In genomic region chr2:37323770-37324535, GRCh38 we compare ENCODE assay signal across 8 cellular contexts. TPM values are rescaled to one million over a fixed set of nuclear protein-coding genes. Genes with fewer than 3 reads are reported as not detected.
DNase-seq lines count a peak whose midpoint lies in the region; ATAC-seq and TF ChIP-seq lines count a peak whose summit lies in the region.

No MANE protein-coding gene starts in this region.

- H3K36me3 ChIP-seq in DND-41 (ENCODE audit: insufficient read depth, low read length) (no peaks in the 10 kb centered on the region), ectodermal cell (ENCODE audit: control insufficient read depth, insufficient read depth, low read length) (no peaks in the 10 kb centered on the region), lung (ENCODE audit: control insufficient read depth in 2 of 2, insufficient read depth in 2 of 2, low read length in 2 of 2) (no peaks in the 10 kb centered on the region)

- H3K9ac ChIP-seq in DND-41 (ENCODE audit: low read depth, low read length) = peak overlapping the region; percentile 65

- no peaks in the 10 kb centered on the region for H3K9me3 ChIP-seq in DND-41 (ENCODE audit: insufficient read depth, low read length, severe bottlenecking)
- no peaks in the 10 kb centered on the region for H3K9me3 ChIP-seq in ectodermal cell (ENCODE audit: control insufficient read depth, low read length)
- H3K9me3 ChIP-seq in lung (ENCODE audit: control insufficient read depth in 2 of 2, insufficient read depth in 1 of 2, low read length in 1 of 2) = no peaks in the 10 kb centered on the region

- H3K9me3 Mint-ChIP-seq in stimulated activated memory B cell treated with anti-CD40 and anti-IgM and Interleukin-4, amounts not matched to agents 10 μg/mL and 1 μg/mL and 100 μg/mL, for 72 hours = no peaks in the 10 kb centered on the region

- peak overlapping the region; percentile 71 for H2AFZ ChIP-seq in DND-41 (ENCODE audit: low read depth, low read length)

- no peak for TF ChIP-seq CTCF in DND-41 (IDR thresholded peaks at IDR 0.05; ENCODE audit: borderline replicate concordance, extremely low read depth, low read length, poor library complexity, severe bottlenecking)
- TF ChIP-seq CTCF in lung (IDR thresholded peaks at IDR 0.05; ENCODE audit: control extremely low read depth, extremely low read depth) = no peak

- H3K27ac ChIP-seq in DND-41 (ENCODE audit: low read length) (peak overlapping the region; percentile 55), ectodermal cell (ENCODE audit: insufficient read depth, low read depth, low read length, poor library complexity, severe bottlenecking) (peak overlapping the region; percentile 80), lung (ENCODE audit: low read depth in 1 of 2, low read length in 1 of 2) (peak overlapping the region; percentile 86 to 92)

- H3K4me3 Mint-ChIP-seq in stimulated activated memory B cell treated with anti-CD40 and anti-IgM and Interleukin-4, amounts not matched to agents 10 μg/mL and 1 μg/mL and 100 μg/mL, for 72 hours = peak overlapping the region; percentile 98

- peak; percentile 55 for DNase-seq in DND-41
- DNase-seq in KG1 (lab: John Stamatoyannopoulos, UW) = peak; percentile 18
- peak; percentile 31 to 40 for DNase-seq in activated CD4-positive, alpha-beta T cell treated with anti-CD3 and anti-CD28 coated beads for 4 hours
- no peak for DNase-seq in lung (ENCODE audit: low spot score)
- DNase-seq in ureter (ENCODE audit: low spot score) = no peak

- H3K4me1 Mint-ChIP-seq in stimulated activated memory B cell treated with anti-CD40 and anti-IgM and Interleukin-4, amounts not matched to agents 10 μg/mL and 1 μg/mL and 100 μg/mL, for 72 hours = peaks cover 38% of the 10 kb centered on the region

- no peaks in the 10 kb centered on the region for H3K27me3 Mint-ChIP-seq in stimulated activated memory B cell treated with anti-CD40 and anti-IgM and Interleukin-4, amounts not matched to agents 10 μg/mL and 1 μg/mL and 100 μg/mL, for 72 hours

- peaks cover 53% of the 10 kb centered on the region for H3K79me2 ChIP-seq in DND-41 (ENCODE audit: insufficient read depth, low read length)

- peaks cover 15% of the 10 kb centered on the region; the same call in 1 of the 2 replicates for H4K20me1 ChIP-seq in DND-41 (ENCODE audit: insufficient read depth, low read length)

- H3K4me3 ChIP-seq in DND-41 (ENCODE audit: low read depth in 1 of 2, low read length in 2 of 2) (peak overlapping the region; percentile 59 to 63), ectodermal cell (ENCODE audit: insufficient read depth, low read depth, low read length) (peak overlapping the region; percentile 54), lung (peak overlapping the region; percentile 80)

- 0% methylated on average over 50 of the region's 62 CpGs for WGBS in ectodermal cell, 2 experiments
- 1% methylated on average over 44 to 62 of the region's 62 CpGs for WGBS in lung, 2 donors

- H3K27ac Mint-ChIP-seq in stimulated activated memory B cell treated with anti-CD40 and anti-IgM and Interleukin-4, amounts not matched to agents 10 μg/mL and 1 μg/mL and 100 μg/mL, for 72 hours = peak overlapping the region; percentile 96

- H3K27me3 ChIP-seq in DND-41 (ENCODE audit: insufficient read depth, low read length, poor library complexity) = peaks cover 27% of the 10 kb centered on the region
- H3K27me3 ChIP-seq in ectodermal cell (ENCODE audit: control insufficient read depth, insufficient read depth, low read length, poor library complexity, severe bottlenecking) = peaks cover 27% of the 10 kb centered on the region
- H3K27me3 ChIP-seq in lung (ENCODE audit: control insufficient read depth, insufficient read depth) = no peaks in the 10 kb centered on the region

- H3K4me1 ChIP-seq in DND-41 (ENCODE audit: insufficient read depth, low read length) = peaks cover 38% of the 10 kb centered on the region
- peaks cover 22% of the 10 kb centered on the region for H3K4me1 ChIP-seq in ectodermal cell (ENCODE audit: control insufficient read depth, insufficient read depth, low read length)
- peaks cover 0 to 6% of the 10 kb centered on the region in 2 donors for H3K4me1 ChIP-seq in lung (ENCODE audit: control insufficient read depth in 2 of 2, insufficient read depth in 2 of 2, low read length in 2 of 2)

- H3K4me2 ChIP-seq in DND-41 (ENCODE audit: insufficient read depth, low read length) = peak overlapping the region; percentile 75

- H3K36me3 Mint-ChIP-seq in stimulated activated memory B cell treated with anti-CD40 and anti-IgM and Interleukin-4, amounts not matched to agents 10 μg/mL and 1 μg/mL and 100 μg/mL, for 72 hours = no peaks in the 10 kb centered on the region

- ATAC-seq in DND-41 (ENCODE audit: insufficient read depth, low read depth) (peak; percentile 60), GM21717 (IDR thresholded peaks at IDR 0.05; ENCODE audit: unreplicated experiment) (peak; percentile 7), lung (ENCODE audit: insufficient read depth, low FRiP score) (peak; percentile 15)
- peak; percentile 67 for ATAC-seq in stimulated activated memory B cell treated with anti-CD40 and anti-IgM and Interleukin-4, amounts not matched to agents 10 μg/mL and 1 μg/mL and 100 μg/mL, for 72 hours

RNA-seq across cellular contexts. Expression of gene PRKD3, which starts 0.7 kb away (rescaled TPM):
- polyA plus RNA-seq in ectodermal cell (2013, experiment 1 of 4) = 39.4 TPM
- 43.0 TPM for polyA plus RNA-seq in ectodermal cell (2013, experiment 2 of 4)
- 32.5 TPM for polyA plus RNA-seq in ectodermal cell (2013, experiment 3 of 4)
- polyA plus RNA-seq in ectodermal cell (2013, experiment 4 of 4) = 39.9 TPM
- total RNA-seq in lung (10 to 100 TPM; 33.5 to 60.8 TPM), ureter (43.3 TPM)
- 10 to 100 TPM in 1 of 2 donors, 1 to 10 TPM in 1; 6.4 to 11.6 TPM for polyA plus RNA-seq in lung

RNA-seq across cellular contexts. Expression of gene QPCT, which starts 20.5 kb away (rescaled TPM):
- 0.52 TPM for polyA plus RNA-seq in ectodermal cell (2013, experiment 1 of 4)
- 0.75 TPM for polyA plus RNA-seq in ectodermal cell (2013, experiment 2 of 4)
- 0.53 TPM for polyA plus RNA-seq in ectodermal cell (2013, experiment 3 of 4)
- 1.0 TPM for polyA plus RNA-seq in ectodermal cell (2013, experiment 4 of 4)
- total RNA-seq in lung (1 to 10 TPM; 5.8 to 9.1 TPM), ureter (23.6 TPM)
- 10 to 100 TPM in 1 of 2 donors, 1 to 10 TPM in 1; 3.0 to 34.1 TPM for polyA plus RNA-seq in lung

Comparison
In these comparisons a context has a peak if more than half of its experiments do, and no peak if none do; other contexts are left out.
1. ATAC-seq: peak in every context shown above with its lines; median percentile 67 in stimulated activated memory B cell treated with anti-CD40 and anti-IgM and Interleukin-4, amounts not matched to agents 10 μg/mL and 1 μg/mL and 100 μg/mL, for 72 hours; 60 in DND-41; 15 in lung; 7 in GM21717.
2. DNase-seq: peak in DND-41 (single experiment), KG1 (single experiment) and activated CD4-positive, alpha-beta T cell treated with anti-CD3 and anti-CD28 coated beads for 4 hours (2 of 2); none in lung (single experiment) and ureter (single experiment).
3. Peak in every context shown above with its lines, with median percentiles within 50 percentile points of each other: H3K27ac ChIP-seq and H3K4me3 ChIP-seq.